ENCODE assay signal across 28 cellular contexts in genomic region chr12:42924482-42924881, GRCh38.
"Had no signal": no experiment of that assay in that cellular context is flagged by ENCODE, and none has a peak within 500 bp of the region (broad histone marks: within the 10 kb centered on the region; RNA-seq: fewer than 3 reads in every experiment).

No MANE protein-coding gene starts in this region.

- H3K27me3 Mint-ChIP-seq: activated CD4-positive, alpha-beta memory T cell treated with anti-CD3 and anti-CD28 coated beads, Interleukin-2, amount 10 ng/mL, durations not matched to agents 7 days and 5 days; activated CD4-positive, alpha-beta T cell treated with anti-CD3 and anti-CD28 coated beads, Interleukin-2, amount 10 ng/mL, durations not matched to agents 7 days and 5 days; activated naive CD4-positive, alpha-beta T cell treated with anti-CD3 and anti-CD28 coated beads, Interleukin-2, amount 10 ng/mL, durations not matched to agents 7 days and 5 days; activated naive CD8-positive, alpha-beta T cell treated with anti-CD3 and anti-CD28 coated beads, Interleukin-2, amount 10 ng/mL, durations not matched to agents 7 days and 5 days; activated T-cell treated with anti-CD3 and anti-CD28 coated beads, Interleukin-2, amount 50 U/mL, for 24 hours; brain had no signal

- H3K4me1 Mint-ChIP-seq: activated CD4-positive, alpha-beta memory T cell treated with anti-CD3 and anti-CD28 coated beads, Interleukin-2, amount 10 ng/mL, durations not matched to agents 7 days and 5 days; activated CD4-positive, alpha-beta T cell treated with anti-CD3 and anti-CD28 coated beads, Interleukin-2, amount 10 ng/mL, durations not matched to agents 7 days and 5 days; activated naive CD4-positive, alpha-beta T cell treated with anti-CD3 and anti-CD28 coated beads, Interleukin-2, amount 10 ng/mL, durations not matched to agents 7 days and 5 days; activated naive CD8-positive, alpha-beta T cell treated with anti-CD3 and anti-CD28 coated beads, Interleukin-2, amount 10 ng/mL, durations not matched to agents 7 days and 5 days; WTC11 had no signal

- H3K4me3 Mint-ChIP-seq: activated CD4-positive, alpha-beta memory T cell treated with anti-CD3 and anti-CD28 coated beads, Interleukin-2, amount 10 ng/mL, durations not matched to agents 7 days and 5 days; activated CD4-positive, alpha-beta T cell treated with anti-CD3 and anti-CD28 coated beads, Interleukin-2, amount 10 ng/mL, durations not matched to agents 7 days and 5 days; activated naive CD4-positive, alpha-beta T cell treated with anti-CD3 and anti-CD28 coated beads, Interleukin-2, amount 10 ng/mL, durations not matched to agents 7 days and 5 days; activated naive CD8-positive, alpha-beta T cell treated with anti-CD3 and anti-CD28 coated beads, Interleukin-2, amount 10 ng/mL, durations not matched to agents 7 days and 5 days; activated T-cell treated with anti-CD3 and anti-CD28 coated beads, Interleukin-2, amount 50 U/mL, for 24 hours; activated T-cell treated with anti-CD3 and anti-CD28 coated beads, Interleukin-2, amount 50 U/mL, for 72 hours; brain; WTC11 had no signal

- ATAC-seq: activated naive CD4-positive, alpha-beta T cell treated with anti-CD3 and anti-CD28 coated beads, Interleukin-2, amount 50 U/mL, for 72 hours; activated T-cell treated with anti-CD3 and anti-CD28 coated beads, Interleukin-2, amount 50 U/mL, for 72 hours; gastroesophageal sphincter; WTC11 had no signal

- H3K9me3 Mint-ChIP-seq: activated naive CD4-positive, alpha-beta T cell treated with anti-CD3 and anti-CD28 coated beads, Interleukin-2, amount 10 ng/mL, durations not matched to agents 7 days and 5 days; activated naive CD8-positive, alpha-beta T cell treated with anti-CD3 and anti-CD28 coated beads, Interleukin-2, amount 10 ng/mL, durations not matched to agents 7 days and 5 days; WTC11 had no signal

- H3K27ac Mint-ChIP-seq: activated CD4-positive, alpha-beta memory T cell treated with anti-CD3 and anti-CD28 coated beads, Interleukin-2, amount 10 ng/mL, durations not matched to agents 7 days and 5 days; activated CD4-positive, alpha-beta T cell treated with anti-CD3 and anti-CD28 coated beads, Interleukin-2, amount 10 ng/mL, durations not matched to agents 7 days and 5 days; activated naive CD4-positive, alpha-beta T cell treated with anti-CD3 and anti-CD28 coated beads, Interleukin-2, amount 10 ng/mL, durations not matched to agents 7 days and 5 days; activated naive CD4-positive, alpha-beta T cell treated with anti-CD3 and anti-CD28 coated beads, Interleukin-2, amount 50 U/mL, for 72 hours; activated naive CD8-positive, alpha-beta T cell treated with anti-CD3 and anti-CD28 coated beads, Interleukin-2, amount 10 ng/mL, durations not matched to agents 7 days and 5 days; activated T-cell treated with anti-CD3 and anti-CD28 coated beads, Interleukin-2, amount 50 U/mL, for 24 hours; activated T-cell treated with anti-CD3 and anti-CD28 coated beads, Interleukin-2, amount 50 U/mL, for 72 hours; WTC11 had no signal

- DNase-seq: activated CD4-positive, alpha-beta memory T cell treated with anti-CD3 and anti-CD28 coated beads, Interleukin-2, amount 10 ng/mL, durations not matched to agents 7 days and 5 days; activated CD4-positive, alpha-beta T cell treated with anti-CD3 and anti-CD28 coated beads for 1 hour; activated CD4-positive, alpha-beta T cell treated with anti-CD3 and anti-CD28 coated beads for 4 hours; activated CD4-positive, alpha-beta T cell treated with anti-CD3 and anti-CD28 coated beads, Interleukin-2, amount 10 ng/mL, durations not matched to agents 7 days and 5 days; activated CD4-positive, alpha-beta T cell treated with anti-CD3 and anti-CD28 coated beads, Interleukin-2, amount 50 U/mL, for 4 hours; activated CD8-positive, alpha-beta memory T cell treated with anti-CD3 and anti-CD28 coated beads, Interleukin-2, amount 50 U/mL, for 48 hours; activated gamma-delta T cell; activated naive CD4-positive, alpha-beta T cell; activated naive CD4-positive, alpha-beta T cell treated with anti-CD3 and anti-CD28 coated beads, Interleukin-2, amount 10 ng/mL, durations not matched to agents 7 days and 5 days; activated naive CD8-positive, alpha-beta T cell treated with anti-CD3 and anti-CD28 coated beads, Interleukin-2, amount 10 ng/mL, durations not matched to agents 7 days and 5 days; activated T-cell treated with anti-CD3 and anti-CD28 coated beads for 4 hours; activated T-cell treated with anti-CD3 and anti-CD28 coated beads, Interleukin-2, amount 50 U/mL, for 24 hours; activated T-cell treated with anti-CD3 and anti-CD28 coated beads, Interleukin-2, amount 50 U/mL, for 72 hours; central memory CD4-positive, alpha-beta T cell; cerebellar nuclear complex; colonic mucosa; effector CD8-positive, alpha-beta T cell; foreskin melanocyte; T-helper 2 cell had no signal

- H3K27ac ChIP-seq: ascending aorta, colonic mucosa, epithelial cell of prostate, esophagus muscularis mucosa, gastroesophageal sphincter had no signal

- H3K9me3 ChIP-seq: ascending aorta, breast epithelium, colonic mucosa, esophagus muscularis mucosa, gastroesophageal sphincter had no signal

- H3K4me1 ChIP-seq: ascending aorta, breast epithelium, colonic mucosa had no signal

- H3K36me3 Mint-ChIP-seq: activated naive CD4-positive, alpha-beta T cell treated with anti-CD3 and anti-CD28 coated beads, Interleukin-2, amount 10 ng/mL, durations not matched to agents 7 days and 5 days; activated naive CD4-positive, alpha-beta T cell treated with anti-CD3 and anti-CD28 coated beads, Interleukin-2, amount 50 U/mL, for 72 hours; activated naive CD8-positive, alpha-beta T cell treated with anti-CD3 and anti-CD28 coated beads, Interleukin-2, amount 10 ng/mL, durations not matched to agents 7 days and 5 days; brain; WTC11 had no signal

- H3K36me3 ChIP-seq: ascending aorta, breast epithelium, cardiac muscle cell, colonic mucosa, esophagus muscularis mucosa, gastroesophageal sphincter had no signal

- H3K27me3 ChIP-seq: ascending aorta, breast epithelium, cardiac muscle cell, colonic mucosa, esophagus muscularis mucosa, gastroesophageal sphincter had no signal

- H3K4me3 ChIP-seq: ascending aorta, breast epithelium, cardiac muscle cell, colonic mucosa, esophagus muscularis mucosa, gastroesophageal sphincter had no signal
